ENCODE assay signal across 24 cellular contexts in the genomic region with DNA sequence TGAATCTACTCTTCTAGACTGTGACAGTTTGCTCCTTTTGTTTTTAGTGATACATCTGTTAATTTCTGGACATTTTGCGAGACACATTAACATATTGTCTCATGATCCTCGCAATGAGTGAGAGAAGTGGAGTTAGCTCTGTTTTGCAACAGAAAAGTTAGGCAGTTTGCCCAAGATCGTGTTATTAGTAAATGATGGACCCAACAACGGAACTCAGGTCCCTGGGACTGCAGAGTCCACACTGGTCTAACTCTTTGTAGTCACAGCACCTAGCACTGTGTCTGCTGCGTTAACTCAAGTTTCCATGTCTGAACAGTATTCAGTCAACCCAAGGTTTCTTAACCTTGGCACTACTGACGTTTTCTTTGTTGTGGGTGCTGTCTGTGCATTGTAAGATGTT. TPM values are rescaled to one million over a fixed set of nuclear protein-coding genes. Genes with fewer than 3 reads are reported as not detected.
DNase-seq lines count a peak whose midpoint lies in the region; ATAC-seq and TF ChIP-seq lines count a peak whose summit lies in the region.
"Had no signal": no experiment of that assay in that cellular context is flagged by ENCODE, and none has a peak within 500 bp of the region (broad histone marks: within the 10 kb centered on the region; RNA-seq: fewer than 3 reads in every experiment).

No MANE protein-coding gene starts in this region.

- no peak overlapping the region for H3K9ac ChIP-seq in mesenchymal stem cell (ENCODE audit: low read length)
- no peak overlapping the region for H3K9ac ChIP-seq in skeletal muscle tissue (ENCODE audit: low read depth in 1 of 3, low read length in 3 of 3)
- H3K9ac ChIP-seq: GM23248, SK-N-SH had no signal

- DNase-seq in DMS 273 (lab: John Stamatoyannopoulos, UW; ENCODE audit: unreplicated experiment) (peak; percentile 3), DMS 273 treated with DMSO at 0.1 percent for 48 hours (lab: John Stamatoyannopoulos, UW) (no peak), hepatocyte (ENCODE audit: low spot score) (no peak), mesenchymal stem cell (no peak), medulla oblongata (ENCODE audit: extremely low spot score) (no peak), upper lobe of right lung (no peak)
- no peak for DNase-seq in activated CD4-positive, alpha-beta T cell treated with anti-CD3 and anti-CD28 coated beads, Interleukin-2, amount 50 U/mL, for 1 hour
- DNase-seq: CD8-positive, alpha-beta memory T cell; DMS153; GM23248; H9; IMR-90; KG1; MM.1S; NCI-H1048; NCI-H1436; NCI-H187; NCI-H2081 treated with DMSO at 0.1 percent for 48 hours; NCI-H774; SIG-M5; SK-N-SH had no signal

- no peaks in the 10 kb centered on the region for H3K9me2 ChIP-seq in hepatocyte (replicated peaks; ENCODE audit: insufficient read depth)
- H3K9me2 ChIP-seq: SK-N-SH had no signal

- H2AFZ ChIP-seq in hepatocyte (no peak overlapping the region), mesenchymal stem cell (ENCODE audit: low read depth, low read length) (no peak overlapping the region)
- H2AFZ ChIP-seq: GM23248 had no signal

- H3K4me3 ChIP-seq in hepatocyte (no peak overlapping the region), mesenchymal stem cell (ENCODE audit: insufficient read depth in 1 of 2, low read depth in 1 of 2, low read length in 2 of 2) (no peak overlapping the region), skeletal muscle tissue (ENCODE audit: low read length in 3 of 3) (peak overlapping the region in 2 of 3 donors; percentile 2 to 9), upper lobe of right lung (no peak overlapping the region)
- H3K4me3 ChIP-seq: GM23248 had no signal

- intact Hi-C loops in upper lobe of right lung (cut with DNase I) = no loop called here

- no peak overlapping the region for H3K4ac ChIP-seq in mesenchymal stem cell (ENCODE audit: low read depth in 1 of 2, low read length in 2 of 2)

- H3K27me3 ChIP-seq in hepatocyte (no peaks in the 10 kb centered on the region), mesenchymal stem cell (ENCODE audit: control insufficient read depth in 1 of 2, insufficient read depth in 1 of 2, low read length in 2 of 2) (no peaks in the 10 kb centered on the region), skeletal muscle tissue (ENCODE audit: control insufficient read depth in 3 of 3, insufficient read depth in 3 of 3, low read length in 3 of 3) (no peaks in the 10 kb centered on the region), upper lobe of right lung (peaks cover 18% of the 10 kb centered on the region)

- H4K8ac ChIP-seq in mesenchymal stem cell (ENCODE audit: low read length) = no peak overlapping the region

- no peaks in the 10 kb centered on the region for H3K9me3 ChIP-seq in hepatocyte (ENCODE audit: low read depth)
- no peaks in the 10 kb centered on the region for H3K9me3 ChIP-seq in mesenchymal stem cell (ENCODE audit: control insufficient read depth, low read length)
- H3K9me3 ChIP-seq in skeletal muscle tissue (ENCODE audit: control insufficient read depth in 3 of 3, low read length in 3 of 3) = no peaks in the 10 kb centered on the region
- no peaks in the 10 kb centered on the region for H3K9me3 ChIP-seq in upper lobe of right lung
- H3K9me3 ChIP-seq: SK-N-SH had no signal

- peaks cover 17% of the 10 kb centered on the region for H3K79me2 ChIP-seq in hepatocyte

- H3K14ac ChIP-seq in mesenchymal stem cell (ENCODE audit: low read length in 2 of 2) = no peak overlapping the region

- H2BK12ac ChIP-seq in mesenchymal stem cell (ENCODE audit: low read length in 2 of 2) = no peak overlapping the region

- no peak overlapping the region for H3K23ac ChIP-seq in mesenchymal stem cell (ENCODE audit: low read length in 2 of 2)

- H2BK5ac ChIP-seq in mesenchymal stem cell (ENCODE audit: low read depth, low read length, poor library complexity, severe bottlenecking) = no peak overlapping the region

- H3K4me2 ChIP-seq in hepatocyte (peak overlapping the region; percentile 81), mesenchymal stem cell (ENCODE audit: low read length, poor library complexity, severe bottlenecking) (no peak overlapping the region)
- H3K4me2 ChIP-seq: SK-N-SH had no signal

- H4K20me1 ChIP-seq in hepatocyte (ENCODE audit: insufficient read depth, poor library complexity, severe bottlenecking) = no peaks in the 10 kb centered on the region

- no peak overlapping the region for H2BK120ac ChIP-seq in mesenchymal stem cell (ENCODE audit: low read depth, low read length)

- H3K79me1 ChIP-seq in mesenchymal stem cell (replicated peaks; ENCODE audit: low read length, poor library complexity, severe bottlenecking) = peaks cover 14% of the 10 kb centered on the region

- no peak for ATAC-seq in upper lobe of right lung

- 92% methylated on average over 6 of the region's 6 CpGs for WGBS in hepatocyte (ENCODE audit: low lambda C conversion rate, missing lambda C conversion rate)
- 96% methylated on average over 4 of the region's 6 CpGs for WGBS in mesenchymal stem cell

- H3K27ac ChIP-seq in hepatocyte (peak overlapping the region; percentile 11), mesenchymal stem cell (ENCODE audit: low read length, poor library complexity, severe bottlenecking) (no peak overlapping the region), skeletal muscle tissue (ENCODE audit: low read depth, low read length) (no peak overlapping the region), upper lobe of right lung (no peak overlapping the region)
- H3K27ac ChIP-seq: 22Rv1, GM23248 had no signal

- H2BK15ac ChIP-seq in mesenchymal stem cell (ENCODE audit: low read depth, poor library complexity, severe bottlenecking) = no peak overlapping the region

- no peak overlapping the region for H3K18ac ChIP-seq in mesenchymal stem cell (ENCODE audit: low read depth in 1 of 2, low read length in 2 of 2)

- H2AK5ac ChIP-seq in mesenchymal stem cell (ENCODE audit: low read length, severe bottlenecking) = peak overlapping the region; percentile 62

- H4K91ac ChIP-seq in mesenchymal stem cell (ENCODE audit: low read length) = no peak overlapping the region

- no peaks in the 10 kb centered on the region for H3K36me3 ChIP-seq in hepatocyte (replicated peaks; ENCODE audit: insufficient read depth, low read depth)
- no peaks in the 10 kb centered on the region for H3K36me3 ChIP-seq in mesenchymal stem cell (ENCODE audit: control insufficient read depth in 1 of 2, insufficient read depth in 2 of 2, low read depth in 1 of 2, low read length in 2 of 2)
- H3K36me3 ChIP-seq in skeletal muscle tissue (ENCODE audit: control insufficient read depth in 3 of 3, insufficient read depth in 3 of 3, low read length in 3 of 3) = no peaks in the 10 kb centered on the region
- H3K36me3 ChIP-seq in upper lobe of right lung = no peaks in the 10 kb centered on the region

- peaks cover 2% of the 10 kb centered on the region for H3K4me1 ChIP-seq in hepatocyte (ENCODE audit: insufficient read depth)
- peaks cover 5% of the 10 kb centered on the region for H3K4me1 ChIP-seq in mesenchymal stem cell (ENCODE audit: control insufficient read depth, insufficient read depth, low read depth, low read length)
- peaks cover 10 to 19% (median 13%) of the 10 kb centered on the region in 3 donors for H3K4me1 ChIP-seq in skeletal muscle tissue (ENCODE audit: control insufficient read depth in 3 of 3, insufficient read depth in 3 of 3, low read length in 3 of 3)
- H3K4me1 ChIP-seq in upper lobe of right lung = no peaks in the 10 kb centered on the region

- no peak for TF ChIP-seq CTCF in hepatocyte (IDR thresholded peaks at IDR 0.05; ENCODE audit: poor library complexity)
- TF ChIP-seq CTCF in upper lobe of right lung (IDR thresholded peaks at IDR 0.05) = no peak

RNA-seq across cellular contexts. Expression of a gene that starts 3.2 kb away (rescaled TPM):
- 21.3 and 21.5 TPM in 2 replicates for total RNA-seq in hepatocyte
- 12.1 and 12.5 TPM in 2 replicates for polyA plus RNA-seq in hepatocyte
- polyA plus RNA-seq in mesenchymal stem cell (2013, experiment 1 of 2) = 1.4 TPM
- polyA plus RNA-seq in mesenchymal stem cell (2013, experiment 2 of 2) = 1.7 TPM
- 9.9 TPM for total RNA-seq in skeletal muscle tissue
- total RNA-seq in upper lobe of right lung = 0.81 TPM
- total RNA-seq: B cell had no signal

RNA-seq across cellular contexts. Expression of a gene that starts 20.5 kb away (rescaled TPM):
- total RNA-seq in hepatocyte = 16.8 and 25.5 TPM in 2 replicates
- 9.8 and 11.2 TPM in 2 replicates for polyA plus RNA-seq in hepatocyte
- polyA plus RNA-seq in mesenchymal stem cell (2013, experiment 1 of 2) = 12.3 TPM
- polyA plus RNA-seq in mesenchymal stem cell (2013, experiment 2 of 2) = 11.9 TPM
- total RNA-seq in skeletal muscle tissue = 11.5 TPM
- 15.7 TPM for total RNA-seq in upper lobe of right lung

Comparison
In these comparisons a context has a peak if more than half of its experiments do, and no peak if none do; other contexts are left out.
1. H3K4me3 ChIP-seq: peak in skeletal muscle tissue (2 of 3); none in hepatocyte (single experiment), mesenchymal stem cell (0 of 2) and upper lobe of right lung (single experiment).